Comparison of ENCODE assay signal across 8 cellular contexts in the genomic region with DNA sequence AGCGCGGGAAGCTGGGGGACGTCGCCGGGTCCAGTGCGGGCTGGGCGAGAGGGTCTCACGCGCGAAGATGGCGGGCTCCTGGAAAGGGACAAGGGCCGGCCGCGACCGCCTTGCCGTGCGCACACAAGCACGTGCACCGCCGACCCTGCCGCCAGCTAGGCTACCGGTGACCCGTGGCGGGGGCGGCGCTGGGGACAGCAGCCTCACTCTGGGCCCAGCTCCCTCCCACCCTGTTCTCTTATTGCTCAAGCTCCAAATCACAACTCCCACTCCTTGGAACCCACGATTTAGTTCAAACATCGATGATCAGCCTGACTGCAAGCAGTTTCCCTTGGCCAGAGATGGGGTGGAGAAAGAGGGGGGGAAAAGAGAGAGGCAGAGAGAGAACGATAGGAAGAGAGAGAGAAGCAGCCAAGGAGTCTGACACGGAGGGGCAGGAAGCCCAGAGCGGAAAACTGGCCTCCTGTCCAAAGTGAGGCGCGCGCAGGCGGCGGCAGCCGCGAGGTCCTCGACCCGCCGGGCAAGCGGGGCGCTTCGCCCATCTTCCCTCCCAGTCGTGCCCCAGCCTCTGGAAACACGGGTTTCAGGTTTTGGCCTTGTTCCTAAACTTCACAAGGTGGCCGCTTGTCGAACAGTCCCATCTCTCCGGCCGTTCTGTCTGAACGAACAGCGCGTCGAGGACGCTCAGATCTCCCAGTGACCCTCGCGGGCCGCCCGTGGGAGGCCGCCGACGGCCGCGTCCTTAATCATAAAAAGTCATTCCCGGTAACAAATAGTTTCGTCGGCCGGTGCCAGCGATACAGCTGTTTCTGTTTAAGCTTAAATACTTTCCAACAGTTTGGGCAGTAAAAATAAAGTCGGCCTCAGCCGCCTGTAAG. TPM values are rescaled to one million over a fixed set of nuclear protein-coding genes. Genes with fewer than 3 reads are reported as not detected.
DNase-seq lines count a peak whose midpoint lies in the region; ATAC-seq and TF ChIP-seq lines count a peak whose summit lies in the region.

No MANE protein-coding gene starts in this region.

- peaks cover 34% of the 10 kb centered on the region for H3K4me1 Mint-ChIP-seq in activated CD4-positive, alpha-beta T cell treated with anti-CD3 and anti-CD28 coated beads for 36 hours
- peaks cover 35% of the 10 kb centered on the region for H3K4me1 Mint-ChIP-seq in activated CD4-positive, alpha-beta memory T cell treated with anti-CD3 and anti-CD28 coated beads, Interleukin-2, amount 10 ng/mL, durations not matched to agents 7 days and 5 days

- intact Hi-C loops in activated CD4-positive, alpha-beta T cell treated with anti-CD3 and anti-CD28 coated beads for 36 hours (cut with DNase I, micrococcal nuclease) = loop anchor here in 1 of 2 experiments (5.0 kb wide), 1 partner anchor 304 kb away; the partner anchor contains the start of gene GAA
- intact Hi-C loops in testis (cut with DNase I; ENCODE audit: low total_unique reads) = loop anchor here (5.0 kb wide), 1 partner anchor 44 kb away; no protein-coding TSS in a partner anchor

- TF ChIP-seq CTCF in testis (IDR thresholded peaks at IDR 0.05) = no peak

- peak overlapping the region; percentile 35 for H3K4me3 Mint-ChIP-seq in activated CD4-positive, alpha-beta T cell treated with anti-CD3 and anti-CD28 coated beads for 36 hours
- H3K4me3 Mint-ChIP-seq in activated CD4-positive, alpha-beta memory T cell treated with anti-CD3 and anti-CD28 coated beads, Interleukin-2, amount 10 ng/mL, durations not matched to agents 7 days and 5 days = peak overlapping the region; percentile 34

- peaks cover 1% of the 10 kb centered on the region for H3K9me3 Mint-ChIP-seq in activated CD4-positive, alpha-beta T cell treated with anti-CD3 and anti-CD28 coated beads for 36 hours (ENCODE audit: low read depth)
- no peaks in the 10 kb centered on the region for H3K9me3 Mint-ChIP-seq in activated CD4-positive, alpha-beta memory T cell treated with anti-CD3 and anti-CD28 coated beads, Interleukin-2, amount 10 ng/mL, durations not matched to agents 7 days and 5 days

- POLR2A ChIA-PET in activated CD4-positive, alpha-beta T cell treated with anti-CD3 and anti-CD28 coated beads for 36 hours (lab: Charles Lee) = no interaction called here
- POLR2A ChIA-PET in activated CD4-positive, alpha-beta memory T cell treated with anti-CD3 and anti-CD28 coated beads, Interleukin-2, amount 10 ng/mL, durations not matched to agents 7 days and 5 days (lab: Charles Lee) = interaction anchor here (0.6 to 4.0 kb wide), 5 partner anchors 10 to 124 kb away, joined by 3 to 58 read pairs (median 6); partner anchors contain the start of gene CBX4

- H3K9me3 ChIP-seq in iPS-15b (ENCODE audit: control insufficient read depth, insufficient read depth, low read length) = no peaks in the 10 kb centered on the region
- no peaks in the 10 kb centered on the region for H3K9me3 ChIP-seq in testis

- no peaks in the 10 kb centered on the region for H3K36me3 Mint-ChIP-seq in activated CD4-positive, alpha-beta T cell treated with anti-CD3 and anti-CD28 coated beads for 36 hours (ENCODE audit: low read depth)
- peaks cover 5% of the 10 kb centered on the region for H3K36me3 Mint-ChIP-seq in activated CD4-positive, alpha-beta memory T cell treated with anti-CD3 and anti-CD28 coated beads, Interleukin-2, amount 10 ng/mL, durations not matched to agents 7 days and 5 days (ENCODE audit: low read depth)

- H3K9ac ChIP-seq in iPS-15b (ENCODE audit: low read depth, low read length) = no peak overlapping the region

- no peak for ATAC-seq in activated CD4-positive, alpha-beta T cell treated with anti-CD3 and anti-CD28 coated beads for 36 hours
- no peak for ATAC-seq in HG03175 (IDR thresholded peaks at IDR 0.05; ENCODE audit: unreplicated experiment)

- H3K4me3 ChIP-seq in iPS-15b (ENCODE audit: low read depth, low read length) (peak overlapping the region; percentile 41), testis (peak overlapping the region; percentile 71 to 80)

- H3K36me3 ChIP-seq in iPS-15b (ENCODE audit: control insufficient read depth, insufficient read depth, low read length) = no peaks in the 10 kb centered on the region
- H3K36me3 ChIP-seq in testis (ENCODE audit: low read depth, missing control alignments) = no peaks in the 10 kb centered on the region

- H3K27me3 Mint-ChIP-seq in activated CD4-positive, alpha-beta T cell treated with anti-CD3 and anti-CD28 coated beads for 36 hours = peaks cover 39% of the 10 kb centered on the region
- peaks cover 46% of the 10 kb centered on the region for H3K27me3 Mint-ChIP-seq in activated CD4-positive, alpha-beta memory T cell treated with anti-CD3 and anti-CD28 coated beads, Interleukin-2, amount 10 ng/mL, durations not matched to agents 7 days and 5 days

- 1 to 2% methylated on average over 15 to 66 of the region's 71 CpGs for WGBS in testis, 2 donors

- H3K27ac ChIP-seq in testis = peak overlapping the region in 1 of 2 donors; percentile 19

- TF ChIP-seq POLR2A in testis (IDR thresholded peaks at IDR 0.05) = no peak

- DNase-seq in activated CD4-positive, alpha-beta T cell treated with anti-CD3 and anti-CD28 coated beads for 36 hours = peak; percentile 46
- no peak for DNase-seq in activated CD4-positive, alpha-beta T cell treated with anti-CD3 and anti-CD28 coated beads for 4 hours
- no peak for DNase-seq in activated CD4-positive, alpha-beta memory T cell treated with anti-CD3 and anti-CD28 coated beads, Interleukin-2, amount 10 ng/mL, durations not matched to agents 7 days and 5 days
- no peak for DNase-seq in testis
- no peak for DNase-seq in kidney tubule cell (ENCODE audit: low spot score)
- DNase-seq in stimulated activated CD4-positive, alpha-beta T cell treated with anti-CD3 and anti-CD28 coated beads, Interleukin-4, amount 100 ng/mL, for 1 hour = no peak

- H3K27ac Mint-ChIP-seq in activated CD4-positive, alpha-beta T cell treated with anti-CD3 and anti-CD28 coated beads for 36 hours = no peak overlapping the region
- peak overlapping the region; percentile 40 for H3K27ac Mint-ChIP-seq in activated CD4-positive, alpha-beta memory T cell treated with anti-CD3 and anti-CD28 coated beads, Interleukin-2, amount 10 ng/mL, durations not matched to agents 7 days and 5 days

- H3K27me3 ChIP-seq in iPS-15b (ENCODE audit: control insufficient read depth, insufficient read depth, low read length) (peaks cover 86% of the 10 kb centered on the region), testis (peaks cover 6% of the 10 kb centered on the region)

- H3K4me1 ChIP-seq in iPS-15b (ENCODE audit: control insufficient read depth, insufficient read depth, low read length) (peaks cover 13% of the 10 kb centered on the region), testis (peaks cover 36% of the 10 kb centered on the region)

- CTCF ChIA-PET in activated CD4-positive, alpha-beta T cell treated with anti-CD3 and anti-CD28 coated beads for 36 hours (lab: Charles Lee) = interaction anchor here (0.6 to 1.8 kb wide), 4 partner anchors 9 to 42 kb away, joined by 3 to 5 read pairs (median 4); no protein-coding TSS in a partner anchor
- CTCF ChIA-PET in activated CD4-positive, alpha-beta memory T cell treated with anti-CD3 and anti-CD28 coated beads, Interleukin-2, amount 10 ng/mL, durations not matched to agents 7 days and 5 days (lab: Charles Lee) = interaction anchor here (1.1 to 2.1 kb wide), 2 partner anchors 10 to 41 kb away, joined by 4 to 11 read pairs; partner anchors contain the start of gene CBX4

RNA-seq across cellular contexts. Expression of gene CBX8, which starts 1.7 kb away (rescaled TPM):
- total RNA-seq in activated CD4-positive, alpha-beta T cell treated with anti-CD3 and anti-CD28 coated beads for 36 hours = 1 to 10 TPM; 4.7 to 6.0 TPM
- 1 to 10 TPM; 5.7 to 6.7 TPM for total RNA-seq in activated CD4-positive, alpha-beta memory T cell treated with anti-CD3 and anti-CD28 coated beads, Interleukin-2, amount 10 ng/mL, durations not matched to agents 7 days and 5 days
- total RNA-seq in testis = 10 to 100 TPM; 13.9 to 22.4 TPM
- polyA plus RNA-seq in testis (ENCODE audit: insufficient read depth, low read depth, low replicate concordance) = 13.8 TPM

RNA-seq across cellular contexts. Expression of gene CBX2, which starts 20.6 kb away (rescaled TPM):
- 1 to 10 TPM; 4.2 to 4.3 TPM for total RNA-seq in activated CD4-positive, alpha-beta T cell treated with anti-CD3 and anti-CD28 coated beads for 36 hours
- 1 to 10 TPM; 1.7 to 2.0 TPM for total RNA-seq in activated CD4-positive, alpha-beta memory T cell treated with anti-CD3 and anti-CD28 coated beads, Interleukin-2, amount 10 ng/mL, durations not matched to agents 7 days and 5 days
- 10 to 100 TPM; 27.1 to 30.7 TPM for total RNA-seq in testis
- 19.4 TPM for polyA plus RNA-seq in testis (ENCODE audit: insufficient read depth, low read depth, low replicate concordance)

RNA-seq across cellular contexts. Expression of gene CBX4, which starts 40.7 kb away (rescaled TPM):
- total RNA-seq in activated CD4-positive, alpha-beta T cell treated with anti-CD3 and anti-CD28 coated beads for 36 hours = 10 to 100 TPM; 14.9 to 18.5 TPM
- 10 to 100 TPM; 34.4 to 36.5 TPM for total RNA-seq in activated CD4-positive, alpha-beta memory T cell treated with anti-CD3 and anti-CD28 coated beads, Interleukin-2, amount 10 ng/mL, durations not matched to agents 7 days and 5 days
- 10 to 100 TPM; 23.5 to 35.9 TPM for total RNA-seq in testis
- 11.5 TPM for polyA plus RNA-seq in testis (ENCODE audit: insufficient read depth, low read depth, low replicate concordance)

Comparison
In these comparisons a context has a peak if more than half of its experiments do, and no peak if none do; other contexts are left out.
1. RNA of gene CBX2, which starts 20.6 kb away (total RNA-seq): 27.1 to 30.7 TPM in testis; 4.2 to 4.3 TPM in activated CD4-positive, alpha-beta T cell treated with anti-CD3 and anti-CD28 coated beads for 36 hours and 1.7 to 2.0 TPM in activated CD4-positive, alpha-beta memory T cell treated with anti-CD3 and anti-CD28 coated beads, Interleukin-2, amount 10 ng/mL, durations not matched to agents 7 days and 5 days; every median in the first group is over 4 times any median in the second.